ENCODE assay signal across 26 cellular contexts in the genomic region with DNA sequence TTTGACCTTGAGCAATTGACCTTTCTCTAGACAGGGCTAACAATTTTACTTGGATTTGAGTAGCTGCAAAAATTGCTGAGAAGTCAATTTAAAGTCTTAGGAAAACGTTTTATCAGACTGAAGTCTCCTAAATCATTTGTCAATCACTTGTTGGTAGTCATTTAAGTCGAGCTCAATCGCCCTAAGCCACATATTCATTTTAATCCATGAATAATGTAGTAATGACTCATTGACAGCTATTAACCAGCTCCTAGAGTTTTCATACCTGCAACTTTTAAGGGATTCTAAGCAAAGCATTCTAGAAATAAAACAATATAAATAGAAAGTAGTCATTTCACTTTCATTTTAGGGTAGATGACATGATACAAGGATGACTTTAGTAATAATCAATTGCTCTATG.
"Had no signal": no experiment of that assay in that cellular context is flagged by ENCODE, and none has a peak within 500 bp of the region (broad histone marks: within the 10 kb centered on the region; RNA-seq: fewer than 3 reads in every experiment).

No MANE protein-coding gene starts in this region.

- H3K4me1 ChIP-seq: prostate gland, transverse colon had no signal

- H3K4me2 ChIP-seq: hepatocyte had no signal

- DNase-seq: activated CD4-positive, alpha-beta T cell treated with anti-CD3 and anti-CD28 coated beads, Interleukin-2, amount 50 U/mL, for 1 hour; activated CD4-positive, CD25-positive, alpha-beta regulatory T cell treated with anti-CD3 and anti-CD28 coated beads, Interleukin-2, amount 50 U/mL, for 72 hours; activated CD8-positive, alpha-beta memory T cell treated with anti-CD3 and anti-CD28 coated beads, Interleukin-2, amount 10 ng/mL, durations not matched to agents 7 days and 5 days; activated CD8-positive, alpha-beta T cell treated with anti-CD3 and anti-CD28 coated beads for 36 hours; activated T-cell treated with anti-CD3 and anti-CD28 coated beads, Interleukin-2, amount 50 U/mL, for 48 hours; dermis blood vessel endothelial cell; effector CD4-positive, alpha-beta T cell; gastrocnemius medialis; glutamatergic neuron; islet precursor cell; left colon; midbrain; naive thymus-derived CD4-positive, alpha-beta T cell; nucleus accumbens; pancreas; stimulated activated CD4-positive, alpha-beta T cell treated with anti-CD3 and anti-CD28 coated beads, Interleukin-2, amount 100 ng/mL, for 48 hours; stimulated activated naive CD4-positive, alpha-beta T cell treated with Interleukin-2 at 50 U/mL for 16 hours; T-helper 2 cell; transverse colon had no signal

- H3K9me3 ChIP-seq: gastrocnemius medialis, pancreas, prostate gland, transverse colon had no signal

- H3K27ac Mint-ChIP-seq: activated CD8-positive, alpha-beta memory T cell treated with anti-CD3 and anti-CD28 coated beads, Interleukin-2, amount 10 ng/mL, durations not matched to agents 7 days and 5 days; activated CD8-positive, alpha-beta T cell treated with anti-CD3 and anti-CD28 coated beads for 36 hours; activated T-helper 2 cell treated with anti-CD3 and anti-CD28 coated beads, Interferon-gamma antibody, Interleukin-2, Interleukin-4, amounts not matched to agents 10 μg/mL and 5 μg/mL and 100 μg/mL, durations not matched to agents 14 hours and 24 hours and 36 hours; memory B cell; naive thymus-derived CD4-positive, alpha-beta T cell had no signal

- H3K79me2 ChIP-seq: hepatocyte had no signal

- H3K4me1 Mint-ChIP-seq: activated CD8-positive, alpha-beta memory T cell treated with anti-CD3 and anti-CD28 coated beads, Interleukin-2, amount 10 ng/mL, durations not matched to agents 7 days and 5 days; memory B cell had no signal

- H3K36me3 ChIP-seq: gastrocnemius medialis, pancreas, prostate gland, right atrium auricular region, transverse colon had no signal

- H3K27me3 ChIP-seq: gastrocnemius medialis, hepatocyte, pancreas, right atrium auricular region, transverse colon had no signal

- H3K4me3 ChIP-seq: gastrocnemius medialis, hepatocyte, pancreas, prostate gland, right atrium auricular region, transverse colon had no signal

- H3K27ac ChIP-seq: epithelial cell of prostate, gastrocnemius medialis, hepatocyte, pancreas, prostate gland, right atrium auricular region, transverse colon had no signal

- H3K9me3 Mint-ChIP-seq: activated CD8-positive, alpha-beta T cell treated with anti-CD3 and anti-CD28 coated beads for 36 hours; activated T-helper 2 cell treated with anti-CD3 and anti-CD28 coated beads, Interferon-gamma antibody, Interleukin-2, Interleukin-4, amounts not matched to agents 10 μg/mL and 5 μg/mL and 100 μg/mL, durations not matched to agents 14 hours and 24 hours and 36 hours had no signal

- H3K4me3 Mint-ChIP-seq: activated CD8-positive, alpha-beta memory T cell treated with anti-CD3 and anti-CD28 coated beads, Interleukin-2, amount 10 ng/mL, durations not matched to agents 7 days and 5 days; activated CD8-positive, alpha-beta T cell treated with anti-CD3 and anti-CD28 coated beads for 36 hours; memory B cell; naive thymus-derived CD4-positive, alpha-beta T cell had no signal

- H2AFZ ChIP-seq: hepatocyte had no signal

- H3K36me3 Mint-ChIP-seq: activated CD8-positive, alpha-beta memory T cell treated with anti-CD3 and anti-CD28 coated beads, Interleukin-2, amount 10 ng/mL, durations not matched to agents 7 days and 5 days; activated naive CD4-positive, alpha-beta T cell treated with anti-CD3 and anti-CD28 coated beads, Interleukin-2, amount 50 U/mL, for 72 hours; memory B cell; naive thymus-derived CD4-positive, alpha-beta T cell had no signal
